ENCODE assay signal across 25 cellular contexts in genomic region chr16:87372305-87372704, GRCh38. TPM values are rescaled to one million over a fixed set of nuclear protein-coding genes. Genes with fewer than 3 reads are reported as not detected.
DNase-seq lines count a peak whose midpoint lies in the region; ATAC-seq, FAIRE-seq and TF ChIP-seq lines count a peak whose summit lies in the region.
"Had no signal": no experiment of that assay in that cellular context is flagged by ENCODE, and none has a peak within 500 bp of the region (broad histone marks: within the 10 kb centered on the region; RNA-seq: fewer than 3 reads in every experiment).

No MANE protein-coding gene starts in this region.

- H3K9me3 ChIP-seq in muscle layer of colon (ENCODE audit: low read length) (no peaks in the 10 kb centered on the region), gastrocnemius medialis (no peaks in the 10 kb centered on the region), small intestine (ENCODE audit: control insufficient read depth, low read depth) (no peaks in the 10 kb centered on the region)
- H3K9me3 ChIP-seq: A549, HAP-1 had no signal

- no peaks in the 10 kb centered on the region for H3K27me3 Mint-ChIP-seq in chondrocyte (ENCODE audit: low read depth)
- no peaks in the 10 kb centered on the region for H3K27me3 Mint-ChIP-seq in activated T-helper 2 cell treated with anti-CD3 and anti-CD28 coated beads, Interferon-gamma antibody, Interleukin-2, Interleukin-4, amounts not matched to agents 10 μg/mL and 5 μg/mL and 100 μg/mL, durations not matched to agents 14 hours and 24 hours and 36 hours (ENCODE audit: low read depth)
- H3K27me3 Mint-ChIP-seq: CD4-positive, alpha-beta memory T cell had no signal

- no peaks in the 10 kb centered on the region for H3K27me3 ChIP-seq in muscle layer of colon (ENCODE audit: control insufficient read depth in 1 of 2, insufficient read depth in 2 of 2, low read length in 2 of 2)
- H3K27me3 ChIP-seq in gastrocnemius medialis = no peaks in the 10 kb centered on the region
- no peaks in the 10 kb centered on the region for H3K27me3 ChIP-seq in small intestine (ENCODE audit: control insufficient read depth in 2 of 2, insufficient read depth in 2 of 2, low read length in 2 of 2)

- TF ChIP-seq CTCF in RWPE1 (conservative IDR thresholded peaks at IDR 0.05; ENCODE audit: low read depth) (no peak), chondrocyte (IDR thresholded peaks at IDR 0.05) (no peak), gastrocnemius medialis (IDR thresholded peaks at IDR 0.05 in 4 of 5, conservative IDR thresholded peaks at IDR 0.05 in 1 of 5) (no peak)

- no peak overlapping the region for H3K4me3 Mint-ChIP-seq in chondrocyte (ENCODE audit: unreplicated experiment)
- H3K4me3 Mint-ChIP-seq in activated T-helper 2 cell treated with anti-CD3 and anti-CD28 coated beads, Interferon-gamma antibody, Interleukin-2, Interleukin-4, amounts not matched to agents 10 μg/mL and 5 μg/mL and 100 μg/mL, durations not matched to agents 14 hours and 24 hours and 36 hours (ENCODE audit: low read depth) = no peak overlapping the region
- H3K4me3 Mint-ChIP-seq: CD4-positive, alpha-beta memory T cell; HFFc6 had no signal

- H3K27ac ChIP-seq in RWPE1 = peak overlapping the region; percentile 24
- peak overlapping the region; percentile 7 for H3K27ac ChIP-seq in muscle layer of colon (ENCODE audit: low read depth, low read length)
- peak overlapping the region; percentile 71 to 97 (median 93) for H3K27ac ChIP-seq in gastrocnemius medialis
- H3K27ac ChIP-seq in small intestine (ENCODE audit: low read depth in 1 of 2, low read length in 1 of 2) = no peak overlapping the region
- H3K27ac ChIP-seq: A549 had no signal

- no peak for ATAC-seq in gastrocnemius medialis
- ATAC-seq: A549 had no signal

- intact Hi-C loops in gastrocnemius medialis (cut with DNase I; ENCODE audit: low total_unique reads) = no loop called here
- intact Hi-C loops in activated T-helper 2 cell treated with anti-CD3 and anti-CD28 coated beads, Interferon-gamma antibody, Interleukin-2, Interleukin-4, amounts not matched to agents 10 μg/mL and 5 μg/mL and 100 μg/mL, durations not matched to agents 14 hours and 24 hours and 36 hours (cut with micrococcal nuclease) = no loop called here

- H3K36me3 Mint-ChIP-seq in chondrocyte (ENCODE audit: low read depth) = no peaks in the 10 kb centered on the region
- peaks cover 29% of the 10 kb centered on the region for H3K36me3 Mint-ChIP-seq in activated T-helper 2 cell treated with anti-CD3 and anti-CD28 coated beads, Interferon-gamma antibody, Interleukin-2, Interleukin-4, amounts not matched to agents 10 μg/mL and 5 μg/mL and 100 μg/mL, durations not matched to agents 14 hours and 24 hours and 36 hours (ENCODE audit: low read depth)

- WGBS in small intestine, 3 donors = 89 to 93% (median 89%) methylated on average over 4 of the region's 4 CpGs

- H3K9me3 Mint-ChIP-seq in chondrocyte (ENCODE audit: low read depth) = no peaks in the 10 kb centered on the region
- H3K9me3 Mint-ChIP-seq in activated T-helper 2 cell treated with anti-CD3 and anti-CD28 coated beads, Interferon-gamma antibody, Interleukin-2, Interleukin-4, amounts not matched to agents 10 μg/mL and 5 μg/mL and 100 μg/mL, durations not matched to agents 14 hours and 24 hours and 36 hours = no peaks in the 10 kb centered on the region
- H3K9me3 Mint-ChIP-seq: CD4-positive, alpha-beta memory T cell; HFFc6 had no signal

- DNase-seq in RWPE1 (ENCODE audit: low spot score) = no peak
- DNase-seq in chondrocyte (ENCODE audit: low spot score) = peak; percentile 25
- no peak for DNase-seq in gastrocnemius medialis
- DNase-seq in Ammon's horn (ENCODE audit: low spot score) = no peak
- no peak for DNase-seq in small intestine
- DNase-seq in activated T-helper 2 cell treated with anti-CD3 and anti-CD28 coated beads, Interferon-gamma antibody, Interleukin-2, Interleukin-4, amounts not matched to agents 10 μg/mL and 5 μg/mL and 100 μg/mL, durations not matched to agents 14 hours and 24 hours and 36 hours (ENCODE audit: low spot score) = no peak
- no peak for DNase-seq in foreskin melanocyte
- DNase-seq: 8988T; ACHN; AML-193; C1 segment of cervical spinal cord; Calu3; CD4-positive, alpha-beta memory T cell; COR-L47; DMS53; DMS79 treated with DMSO at 0.1 percent for 48 hours; GF-D8; GOT3; HFFc6 had no signal

- no peak overlapping the region for H3K4me3 ChIP-seq in muscle layer of colon (ENCODE audit: low read depth in 1 of 2, low read length in 2 of 2)
- no peak overlapping the region for H3K4me3 ChIP-seq in gastrocnemius medialis
- H3K4me3 ChIP-seq in small intestine (ENCODE audit: low read depth in 1 of 2, low read length in 2 of 2) = no peak overlapping the region
- H3K4me3 ChIP-seq: A549, HAP-1 had no signal

- FAIRE-seq in small intestine (lab: Jason Lieb, UNC) = no peak
- FAIRE-seq: A549, GM12891, GM18507, H54 had no signal

- H3K36me3 ChIP-seq in muscle layer of colon (ENCODE audit: insufficient read depth, low read length) = no peaks in the 10 kb centered on the region
- no peaks in the 10 kb centered on the region for H3K36me3 ChIP-seq in gastrocnemius medialis
- no peaks in the 10 kb centered on the region for H3K36me3 ChIP-seq in small intestine (ENCODE audit: control insufficient read depth in 2 of 2, insufficient read depth in 2 of 2, low read length in 2 of 2)
- H3K36me3 ChIP-seq: HAP-1 had no signal

- no peak overlapping the region for H3K9ac ChIP-seq in muscle layer of colon (ENCODE audit: low read length)

- H3K4me1 ChIP-seq in muscle layer of colon (ENCODE audit: insufficient read depth, low read length) (peaks cover 59% of the 10 kb centered on the region), gastrocnemius medialis (peaks cover 73 to 83% of the 10 kb centered on the region in 2 donors), small intestine (ENCODE audit: control insufficient read depth in 2 of 2, insufficient read depth in 1 of 2, low read depth in 1 of 2, low read length in 1 of 2) (peaks cover 0 to 4% of the 10 kb centered on the region in 2 donors)
- H3K4me1 ChIP-seq: HAP-1 had no signal

- H3K27ac Mint-ChIP-seq in chondrocyte (ENCODE audit: unreplicated experiment) = no peak overlapping the region
- no peak overlapping the region for H3K27ac Mint-ChIP-seq in activated T-helper 2 cell treated with anti-CD3 and anti-CD28 coated beads, Interferon-gamma antibody, Interleukin-2, Interleukin-4, amounts not matched to agents 10 μg/mL and 5 μg/mL and 100 μg/mL, durations not matched to agents 14 hours and 24 hours and 36 hours
- H3K27ac Mint-ChIP-seq: HFFc6 had no signal

- CTCF ChIA-PET in RWPE1 (lab: Yijun Ruan, JAX) = interaction anchor here (0.6 kb wide), 1 partner anchor 405 kb away, joined by 8 read pairs; no protein-coding TSS in a partner anchor

- TF ChIP-seq POLR2A in gastrocnemius medialis (IDR thresholded peaks at IDR 0.05) = no peak

- H3K4me1 Mint-ChIP-seq in chondrocyte (ENCODE audit: low read depth) = peaks cover 18% of the 10 kb centered on the region
- H3K4me1 Mint-ChIP-seq in activated T-helper 2 cell treated with anti-CD3 and anti-CD28 coated beads, Interferon-gamma antibody, Interleukin-2, Interleukin-4, amounts not matched to agents 10 μg/mL and 5 μg/mL and 100 μg/mL, durations not matched to agents 14 hours and 24 hours and 36 hours (ENCODE audit: low read depth) = peaks cover 41% of the 10 kb centered on the region

- POLR2A ChIA-PET in RWPE1 (lab: Yijun Ruan, JAX; ENCODE audit: low non-redundant PET) = no interaction called here

- in situ Hi-C loops in gastrocnemius medialis (cut with MboI; ENCODE audit: low sequenced_read_pairs in 4 of 4) = loop anchor here in 1 of 4 donors (10.0 kb wide), 1 partner anchor 48 kb away; no protein-coding TSS in a partner anchor

RNA-seq across cellular contexts. Expression of gene FBXO31, which starts 11.3 kb away (rescaled TPM):
- 30.3 to 37.2 TPM (median 30.6 TPM) in 3 replicates for total RNA-seq in chondrocyte
- 100 to 1,000 TPM; 156 to 264 (median 201) TPM for total RNA-seq in gastrocnemius medialis
- 10 to 100 TPM; 25.1 to 38.7 (median 33.7) TPM for polyA plus RNA-seq in small intestine
- total RNA-seq in activated T-helper 2 cell treated with anti-CD3 and anti-CD28 coated beads, Interferon-gamma antibody, Interleukin-2, Interleukin-4, amounts not matched to agents 10 μg/mL and 5 μg/mL and 100 μg/mL, durations not matched to agents 14 hours and 24 hours and 36 hours = 33.6 and 40.1 TPM in 2 replicates

RNA-seq across cellular contexts. Expression of gene MAP1LC3B, which starts 19.8 kb away (rescaled TPM):
- 139 to 189 TPM (median 186 TPM) in 3 replicates for total RNA-seq in chondrocyte
- total RNA-seq in gastrocnemius medialis = 100 to 1,000 TPM in 3 of 4 donors, 10 to 100 TPM in 1; 76.3 to 165 (median 122) TPM
- 10 to 100 TPM; 35.1 to 61.1 (median 55.0) TPM for polyA plus RNA-seq in small intestine
- 40.6 and 43.6 TPM in 2 replicates for total RNA-seq in activated T-helper 2 cell treated with anti-CD3 and anti-CD28 coated beads, Interferon-gamma antibody, Interleukin-2, Interleukin-4, amounts not matched to agents 10 μg/mL and 5 μg/mL and 100 μg/mL, durations not matched to agents 14 hours and 24 hours and 36 hours

RNA-seq across cellular contexts. Expression of gene C16orf95, which starts 55.1 kb away (rescaled TPM):
- total RNA-seq in chondrocyte (6.9 to 8.8 TPM (median 7.2 TPM) in 3 replicates), gastrocnemius medialis (1 to 10 TPM in 3 of 4 donors, under 1 TPM in 1; 0.22 to 3.8 (median 1.3) TPM)
- polyA plus RNA-seq in small intestine = 1 to 10 TPM; 2.2 to 4.8 (median 4.2) TPM
- 12.3 and 12.4 TPM in 2 replicates for total RNA-seq in activated T-helper 2 cell treated with anti-CD3 and anti-CD28 coated beads, Interferon-gamma antibody, Interleukin-2, Interleukin-4, amounts not matched to agents 10 μg/mL and 5 μg/mL and 100 μg/mL, durations not matched to agents 14 hours and 24 hours and 36 hours

Comparison
In these comparisons a context has a peak if more than half of its experiments do, and no peak if none do; other contexts are left out.
1. H3K27ac ChIP-seq: peak in RWPE1 (single experiment), muscle layer of colon (single experiment) and gastrocnemius medialis (4 of 4); none in small intestine (0 of 2).